ENCODE assay signal across 29 cellular contexts in genomic region chr3:182268711-182269110, GRCh38.
"Had no signal": no experiment of that assay in that cellular context is flagged by ENCODE, and none has a peak within 500 bp of the region (broad histone marks: within the 10 kb centered on the region; RNA-seq: fewer than 3 reads in every experiment).

No MANE protein-coding gene starts in this region.

- H3K4me3 ChIP-seq: ascending aorta, esophagus muscularis mucosa, gastrocnemius medialis, heart left ventricle had no signal

- ATAC-seq: activated CD4-positive, CD25-positive, alpha-beta regulatory T cell treated with anti-CD3 and anti-CD28 coated beads, Interleukin-2, amount 50 U/mL, for 24 hours; activated CD8-positive, alpha-beta T cell treated with anti-CD3 and anti-CD28 coated beads for 36 hours; activated T-cell treated with anti-CD3 and anti-CD28 coated beads, Interleukin-2, amount 50 U/mL, for 4 hours; foreskin keratinocyte; gastrocnemius medialis; heart left ventricle; T-helper 17 cell had no signal

- FAIRE-seq: colon, endometrium, endothelial cell of umbilical vein had no signal

- H3K4me1 ChIP-seq: ascending aorta, esophagus muscularis mucosa, foreskin keratinocyte, gastrocnemius medialis, heart left ventricle had no signal

- DNase-seq: activated B cell treated with CpG ODN at 0.5 μM for 24 hours; activated CD4-positive, alpha-beta T cell treated with anti-CD3 and anti-CD28 coated beads for 48 hours; activated CD4-positive, alpha-beta T cell treated with anti-CD3 and anti-CD28 coated beads, Interleukin-2, amount 50 U/mL, for 1 hour; activated CD4-positive, alpha-beta T cell treated with anti-CD3 and anti-CD28 coated beads, Interleukin-2, amount 50 U/mL, for 48 hours; activated CD8-positive, alpha-beta memory T cell treated with anti-CD3 and anti-CD28 coated beads for 24 hours; activated CD8-positive, alpha-beta T cell treated with anti-CD3 and anti-CD28 coated beads for 36 hours; activated effector memory CD4-positive, alpha-beta T cell treated with anti-CD3 and anti-CD28 coated beads, Interleukin-2, amount 50 U/mL, for 16 hours; activated naive CD4-positive, alpha-beta T cell treated with anti-CD3 and anti-CD28 coated beads for 36 hours; activated naive CD8-positive, alpha-beta T cell treated with anti-CD3 and anti-CD28 coated beads for 36 hours; activated T-cell treated with anti-CD3 and anti-CD28 coated beads, Interleukin-2, amount 50 U/mL, for 4 hours; caudate nucleus; cortex of kidney; dermis blood vessel endothelial cell; effector CD4-positive, alpha-beta T cell; erythroblast; gastrocnemius medialis; glutamatergic neuron; heart left ventricle; T-helper 1 cell; T-helper 17 cell; T1000; WERI-Rb-1 had no signal

- H3K27ac ChIP-seq: ascending aorta, esophagus muscularis mucosa, foreskin keratinocyte, gastrocnemius medialis, heart left ventricle, WERI-Rb-1 had no signal

- H3K9me3 ChIP-seq: ascending aorta, esophagus muscularis mucosa, gastrocnemius medialis, heart left ventricle had no signal

- H3K27me3 ChIP-seq: ascending aorta, esophagus muscularis mucosa, foreskin keratinocyte, gastrocnemius medialis had no signal

- H3K36me3 ChIP-seq: ascending aorta, esophagus muscularis mucosa, gastrocnemius medialis, heart left ventricle, WERI-Rb-1 had no signal
